Comparison of ENCODE assay signal across 8 cellular contexts in the genomic region with DNA sequence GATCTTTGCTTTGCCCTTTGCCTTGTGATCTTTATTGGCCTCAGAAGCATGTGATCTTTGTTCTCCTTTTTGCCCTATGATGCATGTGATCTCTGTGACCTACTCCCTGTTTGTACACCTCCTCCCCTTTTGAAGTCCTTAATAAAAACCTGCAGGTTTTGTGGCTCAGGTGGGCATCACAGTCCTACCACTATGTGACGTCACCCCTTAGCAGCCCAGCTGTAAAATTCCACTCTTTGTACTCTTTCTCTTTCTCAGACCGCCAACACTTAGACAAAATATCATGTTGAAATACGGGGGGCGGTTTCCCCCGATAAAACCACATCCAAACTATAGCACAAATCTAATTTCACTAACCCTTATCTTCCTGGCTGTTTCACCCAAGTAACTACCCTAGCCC.
"Had no signal": no experiment of that assay in that cellular context is flagged by ENCODE, and none has a peak within 500 bp of the region (broad histone marks: within the 10 kb centered on the region; RNA-seq: fewer than 3 reads in every experiment).

No MANE protein-coding gene starts in this region.

- DNase-seq: GDM1, GF-D8 had no signal

- FAIRE-seq: G401.6, GM12878, GM12891, GM12892, GM18507, GM19239 had no signal

- ATAC-seq: GM12878 had no signal

- H3K4me3 ChIP-seq: GM12878 had no signal
